In genomic region chr17:47663997-47664941, GRCh38 we compare ENCODE assay signal across 8 cellular contexts. TPM values are rescaled to one million over a fixed set of nuclear protein-coding genes. Genes with fewer than 3 reads are reported as not detected.
DNase-seq lines count a peak whose midpoint lies in the region; ATAC-seq and TF ChIP-seq lines count a peak whose summit lies in the region.

No MANE protein-coding gene starts in this region.

- TF ChIP-seq CTCF in progenitor cell of endocrine pancreas (IDR thresholded peaks at IDR 0.05; ENCODE audit: unreplicated experiment), result peak; percentile 80

- no peak overlapping the region for H3K4me3 ChIP-seq in SJCRH30

- peaks cover 21% of the 10 kb centered on the region for H3K36me3 Mint-ChIP-seq in progenitor cell of endocrine pancreas (ENCODE audit: insufficient read depth)

- no peaks in the 10 kb centered on the region for H3K27me3 Mint-ChIP-seq in progenitor cell of endocrine pancreas

- peak; percentile 67 for DNase-seq in ELF-1 (ENCODE audit: low read depth, low spot score)
- peak; percentile 55 for DNase-seq in M059J (ENCODE audit: low read depth)
- peak; percentile 37 to 77 for DNase-seq in SJCRH30
- DNase-seq in activated naive CD4-positive, alpha-beta T cell treated with Interleukin-2 at 50 U/mL for 16 hours, result peak; percentile 63
- peak; percentile 76 for DNase-seq in glomerular visceral epithelial cell (ENCODE audit: extremely low spot score)
- DNase-seq in progenitor cell of endocrine pancreas (ENCODE audit: low spot score, unreplicated experiment), result peak; percentile 29
- DNase-seq in GOT3 (lab: John Stamatoyannopoulos, UW), result no peak

- H3K4me1 Mint-ChIP-seq in progenitor cell of endocrine pancreas (ENCODE audit: low read depth), result no peaks in the 10 kb centered on the region

- H3K4me3 Mint-ChIP-seq in progenitor cell of endocrine pancreas (ENCODE audit: low read depth), result no peak overlapping the region

- peak overlapping the region; percentile 68 for H3K27ac Mint-ChIP-seq in progenitor cell of endocrine pancreas

- no peaks in the 10 kb centered on the region for H3K4me1 ChIP-seq in SJCRH30

- no peaks in the 10 kb centered on the region for H3K9me3 ChIP-seq in SJCRH30 (replicated peaks)

- no peak for ATAC-seq in HG03108 (IDR thresholded peaks at IDR 0.05; ENCODE audit: unreplicated experiment)

- peaks cover 92% of the 10 kb centered on the region for H3K36me3 ChIP-seq in SJCRH30

- no peaks in the 10 kb centered on the region for H3K27me3 ChIP-seq in SJCRH30

- H3K27ac ChIP-seq in SJCRH30, result no peak overlapping the region

- H3K9me3 Mint-ChIP-seq in progenitor cell of endocrine pancreas (ENCODE audit: low read depth), result no peaks in the 10 kb centered on the region

RNA-seq across cellular contexts. Expression of gene KPNB1, which starts 14.6 kb away (rescaled TPM):
- 279 and 297 TPM in 2 replicates for total RNA-seq in M059J (2014; rRNA removed; shearing (Covaris generic))
- 530 and 537 TPM in 2 replicates for total RNA-seq in SJCRH30 (2014; rRNA removed; shearing (Covaris generic))
- 379 and 386 TPM in 2 replicates for total RNA-seq in progenitor cell of endocrine pancreas

RNA-seq across cellular contexts. Expression of gene TBKBP1, which starts 29.7 kb away (rescaled TPM):
- 1.3 and 2.6 TPM in 2 replicates for total RNA-seq in M059J (2014; rRNA removed; shearing (Covaris generic))
- total RNA-seq in SJCRH30 (2014; rRNA removed; shearing (Covaris generic)), result 14.4 and 15.6 TPM in 2 replicates
- 21.7 and 23.2 TPM in 2 replicates for total RNA-seq in progenitor cell of endocrine pancreas
